ENCODE assay signal across 18 cellular contexts in genomic region chr7:32611201-32611691, GRCh38.
A peak's percentile ranks its signal among the peaks of the same experiment; 100 is the strongest.
DNase-seq lines count a peak whose midpoint lies in the region; ATAC-seq, FAIRE-seq and TF ChIP-seq lines count a peak whose summit lies in the region.
"Had no signal": no experiment of that assay in that cellular context is flagged by ENCODE, and none has a peak within 500 bp of the region (broad histone marks: within the 10 kb centered on the region; RNA-seq: fewer than 3 reads in every experiment).

No MANE protein-coding gene starts in this region.

- H3K4me2 ChIP-seq in astrocyte (ENCODE audit: low read length) (no peak overlapping the region), osteoblast (ENCODE audit: insufficient read depth, low read length) (peak overlapping the region; percentile 9)

- peak; percentile 78 for ATAC-seq in Right ventricle myocardium superior (ENCODE audit: poor library complexity)
- no peak for ATAC-seq in GM18907 (IDR thresholded peaks at IDR 0.05; ENCODE audit: unreplicated experiment)
- ATAC-seq: naive thymus-derived CD4-positive, alpha-beta T cell had no signal

- peaks cover under 1% of the 10 kb centered on the region for H3K4me1 Mint-ChIP-seq in astrocyte (ENCODE audit: low read depth, unreplicated experiment)
- H3K4me1 Mint-ChIP-seq: activated B cell treated with CpG ODN at 0.5 μM for 24 hours had no signal

- TF ChIP-seq CTCF in astrocyte (IDR thresholded peaks at IDR 0.05; ENCODE audit: insufficient read depth, low read depth, low read length) (no peak), osteoblast (IDR thresholded peaks at IDR 0.05; ENCODE audit: extremely low read depth, low read depth, low read length) (no peak)

- H3K36me3 Mint-ChIP-seq in astrocyte (ENCODE audit: low read depth, unreplicated experiment), result no peaks in the 10 kb centered on the region
- H3K36me3 Mint-ChIP-seq: activated naive CD8-positive, alpha-beta T cell had no signal

- DNase-seq in AG08395 (ENCODE audit: low spot score) (peak; percentile 17), astrocyte (ENCODE audit: low read depth) (peak; percentile 24), Right ventricle myocardium superior (no peak), osteoblast (ENCODE audit: insufficient read length, low spot score, missing footprints) (peak; percentile 70), HK-2 (ENCODE audit: unreplicated experiment) (no peak), NCI-H446 treated with DMSO at 0.1 percent for 48 hours (lab: John Stamatoyannopoulos, UW) (no peak)
- no peak for DNase-seq in activated CD4-positive, alpha-beta T cell treated with anti-CD3 and anti-CD28 coated beads, Interleukin-2, amount 50 U/mL, for 4 hours
- DNase-seq: ACHN; activated B cell treated with CpG ODN at 0.5 μM for 24 hours; Calu3; dermis blood vessel endothelial cell; MM.1S; naive thymus-derived CD4-positive, alpha-beta T cell; NCI-H2171 treated with DMSO at 0.1 percent for 48 hours; testis had no signal

- intact Hi-C loops in Right ventricle myocardium superior (cut with DNase I), result no loop called here

- H3K27ac ChIP-seq in astrocyte (ENCODE audit: low read depth, low read length) (no peak overlapping the region), osteoblast (ENCODE audit: low read depth, low read length) (peak overlapping the region; percentile 57)

- H3K9me3 ChIP-seq in astrocyte (ENCODE audit: insufficient read depth, low read depth, low read length) (no peaks in the 10 kb centered on the region), osteoblast (ENCODE audit: low read depth, low read length) (no peaks in the 10 kb centered on the region)
- H3K9me3 ChIP-seq: testis had no signal

- no peak overlapping the region for H3K4me3 Mint-ChIP-seq in astrocyte (ENCODE audit: unreplicated experiment)
- H3K4me3 Mint-ChIP-seq: activated B cell treated with CpG ODN at 0.5 μM for 24 hours; activated naive CD8-positive, alpha-beta T cell; naive thymus-derived CD4-positive, alpha-beta T cell had no signal

- H3K27me3 ChIP-seq in astrocyte (ENCODE audit: insufficient read depth, low read length), result no peaks in the 10 kb centered on the region
- H3K27me3 ChIP-seq in osteoblast (ENCODE audit: insufficient read depth, low read length), result no peaks in the 10 kb centered on the region
- H3K27me3 ChIP-seq: testis had no signal

- no peak for FAIRE-seq in astrocyte (lab: Jason Lieb, UNC)
- FAIRE-seq: frontal cortex had no signal

- H3K4me3 ChIP-seq in astrocyte (ENCODE audit: insufficient read depth, low read depth, low read length) (no peak overlapping the region), osteoblast (ENCODE audit: insufficient read depth, low read length) (no peak overlapping the region)
- H3K4me3 ChIP-seq: testis had no signal

- no peaks in the 10 kb centered on the region for H4K20me1 ChIP-seq in astrocyte (ENCODE audit: insufficient read depth, low read length)
- no peaks in the 10 kb centered on the region for H4K20me1 ChIP-seq in osteoblast (ENCODE audit: insufficient read depth, low read length)

- no peaks in the 10 kb centered on the region for H3K9me3 Mint-ChIP-seq in astrocyte (ENCODE audit: unreplicated experiment)
- H3K9me3 Mint-ChIP-seq: activated B cell treated with CpG ODN at 0.5 μM for 24 hours had no signal

- H3K4me1 ChIP-seq in astrocyte (ENCODE audit: insufficient read depth, low read length) (no peaks in the 10 kb centered on the region), osteoblast (ENCODE audit: insufficient read depth, low read length) (peaks cover 17% of the 10 kb centered on the region)
- H3K4me1 ChIP-seq: testis had no signal

- H3K9ac ChIP-seq in astrocyte (ENCODE audit: low read length), result no peak overlapping the region

- H3K27ac Mint-ChIP-seq in astrocyte (ENCODE audit: unreplicated experiment), result no peak overlapping the region
- H3K27ac Mint-ChIP-seq: activated B cell treated with CpG ODN at 0.5 μM for 24 hours; activated naive CD8-positive, alpha-beta T cell; naive thymus-derived CD4-positive, alpha-beta T cell had no signal

- H3K36me3 ChIP-seq in astrocyte (ENCODE audit: insufficient read depth, low read length) (no peaks in the 10 kb centered on the region), osteoblast (ENCODE audit: insufficient read depth, low read length) (no peaks in the 10 kb centered on the region)

- no peak overlapping the region for H2AFZ ChIP-seq in astrocyte (ENCODE audit: low read depth, low read length)
- peak overlapping the region; percentile 8 for H2AFZ ChIP-seq in osteoblast (ENCODE audit: low read length)

- no peaks in the 10 kb centered on the region for H3K27me3 Mint-ChIP-seq in astrocyte (ENCODE audit: low read depth, unreplicated experiment)
- H3K27me3 Mint-ChIP-seq: activated B cell treated with CpG ODN at 0.5 μM for 24 hours had no signal

- no peaks in the 10 kb centered on the region for H3K79me2 ChIP-seq in astrocyte (ENCODE audit: insufficient read depth, low read length)
- H3K79me2 ChIP-seq in osteoblast (ENCODE audit: insufficient read depth, low read length), result no peaks in the 10 kb centered on the region

Comparison
In these comparisons a context has a peak if more than half of its experiments do, and no peak if none do; other contexts are left out.
1. DNase-seq: peak in AG08395 (single experiment), astrocyte (single experiment) and osteoblast (single experiment); none in Right ventricle myocardium superior (single experiment), HK-2 (single experiment), NCI-H446 treated with DMSO at 0.1 percent for 48 hours (single experiment) and activated CD4-positive, alpha-beta T cell treated with anti-CD3 and anti-CD28 coated beads, Interleukin-2, amount 50 U/mL, for 4 hours (0 of 2).